Comparison of ENCODE assay signal across 1 cellular context in genomic region chr12:125163148-125163547, GRCh38.
A peak's percentile ranks its signal among the peaks of the same experiment; 100 is the strongest.
TF ChIP-seq lines count a peak whose summit lies in the region.

No MANE protein-coding gene starts in this region.

TF ChIP-seq in K562, 482 proteins besides CTCF, POLR2A, EP300 and RAD21 (continued from another document):
- TF ChIP-seq ZNF655 (CRISPR knock-in tag; IDR thresholded peaks at IDR 0.05) = no peak
- TF ChIP-seq SMARCC2 (IDR thresholded peaks at IDR 0.05; ENCODE audit: low read depth) = no peak
- no peak for TF ChIP-seq RFX7 (CRISPR knock-in tag; IDR thresholded peaks at IDR 0.05)
- TF ChIP-seq KDM1A (IDR thresholded peaks at IDR 0.05) = peak; percentile 74 to 82
- no peak for TF ChIP-seq HSF4 (CRISPR knock-in tag; IDR thresholded peaks at IDR 0.05; ENCODE audit: borderline replicate concordance)
- no peak for TF ChIP-seq RB1 (IDR thresholded peaks at IDR 0.05; ENCODE audit: low read depth)
- TF ChIP-seq ZSCAN32 (CRISPR knock-in tag; IDR thresholded peaks at IDR 0.05) = no peak
- no peak for TF ChIP-seq E2F6 (IDR thresholded peaks at IDR 0.05; ENCODE audit: borderline replicate concordance in 1 of 2, extremely low read depth in 1 of 2, insufficient read depth in 1 of 2, insufficient read length in 1 of 2, low read depth in 1 of 2, low read length in 1 of 2, poor library complexity in 1 of 2, severe bottlenecking in 1 of 2)
- TF ChIP-seq ARID3B (CRISPR knock-in tag; IDR thresholded peaks at IDR 0.05; ENCODE audit: borderline replicate concordance) = no peak
